8 cellular contexts compared by ENCODE assay signal in the genomic region with DNA sequence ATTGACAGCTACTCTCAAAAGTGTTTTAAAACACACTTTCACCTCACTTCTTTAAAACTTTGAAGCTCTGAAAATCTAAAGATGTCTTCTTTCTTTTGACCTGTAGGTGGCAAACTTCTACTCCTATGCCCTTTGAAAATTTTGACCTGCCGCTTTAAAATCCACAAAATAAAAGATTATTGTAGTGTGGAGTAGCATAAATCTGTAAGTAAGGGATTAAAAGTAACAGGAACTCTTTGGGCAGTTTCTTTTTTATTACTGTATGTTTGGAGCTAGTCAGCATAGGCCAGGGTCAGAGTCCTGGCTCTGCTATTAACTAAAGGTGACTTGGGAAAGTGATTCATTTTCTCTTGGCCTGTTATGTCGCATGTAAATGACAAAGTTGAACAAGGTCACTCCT. TPM values are rescaled to one million over a fixed set of nuclear protein-coding genes. Genes with fewer than 3 reads are reported as not detected.
DNase-seq lines count a peak whose midpoint lies in the region; ATAC-seq and TF ChIP-seq lines count a peak whose summit lies in the region.

No MANE protein-coding gene starts in this region.

- H3K9me3 ChIP-seq in liver (ENCODE audit: control insufficient read depth in 4 of 4, low read length in 3 of 4) = no peaks in the 10 kb centered on the region

- H3K9ac ChIP-seq in liver (ENCODE audit: low read depth in 1 of 2, low read length in 2 of 2) = peak overlapping the region; percentile 19 to 47

- TF ChIP-seq CTCF in 22Rv1 (IDR thresholded peaks at IDR 0.05) (peak; percentile 84), LNCaP clone FGC (IDR thresholded peaks at IDR 0.05; ENCODE audit: control insufficient read depth, extremely low read depth, insufficient read depth) (peak; percentile 47), astrocyte of the spinal cord (IDR thresholded peaks at IDR 0.05; ENCODE audit: low read depth, low read length) (peak; percentile 59), liver (IDR thresholded peaks at IDR 0.05; ENCODE audit: low read depth, low read length, missing input control) (peak; percentile 58)

- peaks cover 0 to 6% (median 1%) of the 10 kb centered on the region in 4 donors for H3K4me1 ChIP-seq in liver (ENCODE audit: control insufficient read depth in 4 of 4, insufficient read depth in 4 of 4, low read length in 3 of 4)

- WGBS in liver = 14% methylated on average over 2 of the region's 2 CpGs

- no peak overlapping the region for H3K27ac ChIP-seq in 22Rv1
- H3K27ac ChIP-seq in liver (ENCODE audit: low read depth in 1 of 2, low read length in 2 of 2) = no peak overlapping the region

- peak; percentile 90 for TF ChIP-seq RAD21 in liver (IDR thresholded peaks at IDR 0.05)

- H3K27me3 ChIP-seq in liver (ENCODE audit: control insufficient read depth in 4 of 4, insufficient read depth in 4 of 4, low read length in 3 of 4) = no peaks in the 10 kb centered on the region

- DNase-seq in ELR (ENCODE audit: low read depth) (peak; percentile 67), LNCaP clone FGC (ENCODE audit: low read depth) (no peak), astrocyte of the spinal cord (ENCODE audit: low read depth, low spot score) (peak; percentile 61), foreskin melanocyte (no peak), mesenteric fat pad (ENCODE audit: low spot score) (no peak)

- ATAC-seq in GM19351 (IDR thresholded peaks at IDR 0.05; ENCODE audit: unreplicated experiment) = no peak

- in situ Hi-C loops in astrocyte of the spinal cord (cut with HindIII; ENCODE audit: low sequenced_read_pairs) = loop anchor here (25.0 kb wide), 1 partner anchor 154 kb away; the partner anchor contains the start of gene NUDT6

- H3K36me3 ChIP-seq in liver (ENCODE audit: control insufficient read depth in 4 of 4, insufficient read depth in 3 of 4, low read depth in 1 of 4, low read length in 3 of 4) = no peaks in the 10 kb centered on the region

- no peak overlapping the region for H3K4me3 ChIP-seq in LNCaP clone FGC (ENCODE audit: low read depth, low read length)
- H3K4me3 ChIP-seq in astrocyte of the spinal cord (ENCODE audit: low read depth, low read length) = no peak overlapping the region
- no peak overlapping the region for H3K4me3 ChIP-seq in liver (ENCODE audit: low read depth in 1 of 3, low read length in 3 of 3)

TF ChIP-seq in liver, 16 proteins besides CTCF, POLR2A, EP300 and RAD21:
- TF ChIP-seq FOXA2 (IDR thresholded peaks at IDR 0.05) (no peak), HNF4G (IDR thresholded peaks at IDR 0.05) (no peak), TAF1 (conservative IDR thresholded peaks at IDR 0.05) (no peak)

RNA-seq across cellular contexts. Expression of gene BBS12, which starts 25.5 kb away (rescaled TPM):
- 1 to 10 TPM; 1.0 to 2.1 TPM for total RNA-seq in liver
- polyA plus RNA-seq in liver = under 1 TPM; 0.53 to 0.59 TPM
- 1.9 TPM for total RNA-seq in mesenteric fat pad

Comparison
In these comparisons a context has a peak if more than half of its experiments do, and no peak if none do; other contexts are left out.
1. DNase-seq: peak in ELR (single experiment) and astrocyte of the spinal cord (single experiment); none in LNCaP clone FGC (single experiment), foreskin melanocyte (single experiment) and mesenteric fat pad (single experiment).
2. Peak in every context shown above with its lines, with median percentiles within 50 percentile points of each other: CTCF ChIP-seq.